8 cellular contexts compared by ENCODE assay signal in genomic region chr17:50708050-50709000, GRCh38. TPM values are rescaled to one million over a fixed set of nuclear protein-coding genes. Genes with fewer than 3 reads are reported as not detected.
DNase-seq lines count a peak whose midpoint lies in the region; ATAC-seq and TF ChIP-seq lines count a peak whose summit lies in the region.

No MANE protein-coding gene starts in this region.

- TF ChIP-seq POLR2A in GM18505 (IDR thresholded peaks at IDR 0.05; ENCODE audit: borderline replicate concordance, extremely low read depth, insufficient read depth, insufficient read length) = no peak

- ATAC-seq in HG03097 (IDR thresholded peaks at IDR 0.05; ENCODE audit: low FRiP score, unreplicated experiment) (peak; percentile 3), T-cell (replicated peaks in 1 of 4) (no peak), GM18861 (IDR thresholded peaks at IDR 0.05; ENCODE audit: unreplicated experiment) (no peak), GM18505 (IDR thresholded peaks at IDR 0.05; ENCODE audit: unreplicated experiment) (no peak), HG02981 (IDR thresholded peaks at IDR 0.05; ENCODE audit: unreplicated experiment) (no peak)

- no peaks in the 10 kb centered on the region for H3K27me3 Mint-ChIP-seq in T-cell
- no peaks in the 10 kb centered on the region for H3K27me3 Mint-ChIP-seq in neural crest cell (ENCODE audit: low read depth)

- peaks cover 9% of the 10 kb centered on the region for H3K4me1 ChIP-seq in fibroblast of lung (ENCODE audit: control insufficient read depth, extremely low read depth, insufficient read depth, low read length)

- POLR2A ChIA-PET in T-cell (lab: Charles Lee) = interaction anchor here (0.7 to 1.2 kb wide), 4 partner anchors 11 to 462 kb away, joined by 3 to 4 read pairs (median 3); partner anchors contain the start of gene LUC7L3 (in 1 of the 2)

- peak overlapping the region; percentile 92 for H3K27ac ChIP-seq in fibroblast of lung (ENCODE audit: insufficient read depth, low read length)

- H3K4me2 ChIP-seq in fibroblast of lung (ENCODE audit: extremely low read depth, insufficient read depth, low read length) = peak overlapping the region; percentile 93

- peak overlapping the region; percentile 69 for H3K9ac ChIP-seq in fibroblast of lung (ENCODE audit: insufficient read depth, low read length)

- DNase-seq in COLO829 (ENCODE audit: low spot score) (peak; percentile 45), T-cell (no peak), fibroblast of lung (ENCODE audit: low read depth in 2 of 2) (peak in 1 of 2 donors; percentile 47), neural crest cell (ENCODE audit: low read depth, low spot score) (no peak)

- no peaks in the 10 kb centered on the region for H3K27me3 ChIP-seq in fibroblast of lung (ENCODE audit: control insufficient read depth, insufficient read depth, low read length)

- H3K4me1 Mint-ChIP-seq in T-cell (peaks cover 45 to 54% (median 46%) of the 10 kb centered on the region in 3 donors), neural crest cell (peaks cover 45% of the 10 kb centered on the region)

- H3K36me3 Mint-ChIP-seq in T-cell (peaks cover 10% of the 10 kb centered on the region), neural crest cell (ENCODE audit: low read depth) (peaks cover 6% of the 10 kb centered on the region)

- peak overlapping the region; percentile 96 to 98 for H3K27ac Mint-ChIP-seq in T-cell
- H3K27ac Mint-ChIP-seq in neural crest cell (ENCODE audit: unreplicated experiment) = peak overlapping the region; percentile 91

- H3K36me3 ChIP-seq in fibroblast of lung (ENCODE audit: control insufficient read depth, insufficient read depth, low read length) = no peaks in the 10 kb centered on the region

- TF ChIP-seq CTCF in fibroblast of lung (conservative IDR thresholded peaks at IDR 0.05 in 1 of 2, IDR thresholded peaks at IDR 0.05 in 1 of 2; ENCODE audit: low read depth in 1 of 2, low read length in 2 of 2) (no peak), neural crest cell (conservative IDR thresholded peaks at IDR 0.05) (no peak)

- H3K79me2 ChIP-seq in fibroblast of lung (ENCODE audit: control insufficient read depth, insufficient read depth, low read length) = peaks cover 40% of the 10 kb centered on the region

- no peaks in the 10 kb centered on the region for H4K20me1 ChIP-seq in fibroblast of lung (ENCODE audit: control insufficient read depth, extremely low read depth, insufficient read depth, low read length)

- H3K9me3 ChIP-seq in fibroblast of lung (ENCODE audit: control insufficient read depth, insufficient read depth, low read depth, low read length) = no peaks in the 10 kb centered on the region

- peak overlapping the region; percentile 64 to 84 (median 78) for H3K4me3 ChIP-seq in fibroblast of lung (replicated peaks in 1 of 4; ENCODE audit: control extremely low read depth in 1 of 4, insufficient read depth in 1 of 4, low read depth in 3 of 4, low read length in 4 of 4)

- H3K4me3 Mint-ChIP-seq in T-cell (peak overlapping the region; percentile 81 to 91 (median 84)), neural crest cell (peak overlapping the region; percentile 97)

- no peaks in the 10 kb centered on the region for H3K9me3 Mint-ChIP-seq in T-cell
- no peaks in the 10 kb centered on the region for H3K9me3 Mint-ChIP-seq in neural crest cell

- CTCF ChIA-PET in T-cell (lab: Charles Lee) = interaction anchor here in 1 of 2 donors (0.5 to 0.9 kb wide), 3 partner anchors 10 to 232 kb away, joined by 3 to 5 read pairs (median 3); partner anchors contain the start of gene LUC7L3

- H2AFZ ChIP-seq in fibroblast of lung (ENCODE audit: low read length) = peak overlapping the region; percentile 72

RNA-seq across cellular contexts. Expression of gene ANKRD40, which starts 0.6 kb away (rescaled TPM):
- total RNA-seq in T-cell (10 to 100 TPM; 30.3 to 37.6 (median 34.5) TPM), fibroblast of lung (34.4 and 34.5 TPM in 2 replicates), neural crest cell (62.0 and 64.0 TPM in 2 replicates)
- polyA plus RNA-seq in fibroblast of lung = 59.9 and 65.9 TPM in 2 replicates
- 28.3 and 30.4 TPM in 2 replicates for polyA plus RNA-seq in fibroblast of lung (2012)
- 13.9 and 16.7 TPM in 2 replicates for polyA minus RNA-seq in fibroblast of lung (ENCODE audit: low replicate concordance)

RNA-seq across cellular contexts. Expression of gene LUC7L3, which starts 11.1 kb away (rescaled TPM):
- total RNA-seq in T-cell (100 to 1,000 TPM; 126 to 273 (median 232) TPM), fibroblast of lung (23.9 and 35.2 TPM in 2 replicates), neural crest cell (175 and 188 TPM in 2 replicates)
- 45.2 and 56.5 TPM in 2 replicates for polyA plus RNA-seq in fibroblast of lung
- polyA plus RNA-seq in fibroblast of lung (2012) = 57.3 and 61.3 TPM in 2 replicates
- 4.3 and 26.2 TPM in 2 replicates for polyA minus RNA-seq in fibroblast of lung (ENCODE audit: low replicate concordance)

RNA-seq across cellular contexts. Expression of gene ANKRD40CL, which starts 59.0 kb away (rescaled TPM):
- total RNA-seq in T-cell (not detected), fibroblast of lung (under 0.01 TPM in 1 of 2 replicates, not detected in the other), neural crest cell (not detected in 2 replicates)
- not detected in 2 replicates for polyA plus RNA-seq in fibroblast of lung
- polyA plus RNA-seq in fibroblast of lung (2012) = not detected in 2 replicates
- not detected in 2 replicates for polyA minus RNA-seq in fibroblast of lung (ENCODE audit: low replicate concordance)
